1 cellular context compared by ENCODE assay signal in genomic region chr1:159803946-159804695, GRCh38.
TF ChIP-seq lines count a peak whose summit lies in the region.

No MANE protein-coding gene starts in this region.

TF ChIP-seq in HepG2, 621 proteins besides CTCF, POLR2A, EP300 and RAD21:
- TF ChIP-seq RERE (CRISPR knock-in tag; IDR thresholded peaks at IDR 0.05; ENCODE audit: low read depth) = no peak
- peak; percentile 62; the same call in 1 of the 2 replicates for TF ChIP-seq CEBPB (IDR thresholded peaks at IDR 0.05; ENCODE audit: borderline replicate concordance, low read depth, low read length)
